In the genomic region with DNA sequence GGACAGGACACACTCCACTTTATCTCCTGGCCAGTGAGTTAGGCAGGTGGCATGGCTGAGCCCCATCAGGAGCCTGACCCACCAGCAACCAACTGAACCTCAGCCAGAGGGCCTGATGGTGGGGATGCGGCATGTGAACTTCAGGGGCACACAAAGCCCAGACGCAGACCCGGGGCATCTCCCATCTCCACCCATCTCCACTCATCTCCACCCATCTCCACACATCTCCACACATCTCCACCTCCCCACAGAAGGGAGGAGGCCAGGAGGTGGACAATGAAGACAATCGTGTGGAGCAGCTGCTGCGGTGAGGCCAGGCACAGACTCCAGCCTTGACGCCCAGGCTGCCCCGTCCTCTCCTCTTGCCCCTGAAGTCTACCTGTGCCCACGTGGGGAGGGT, we compare ENCODE assay signal across 26 cellular contexts.
"Had no signal": no experiment of that assay in that cellular context is flagged by ENCODE, and none has a peak within 500 bp of the region (broad histone marks: within the 10 kb centered on the region; RNA-seq: fewer than 3 reads in every experiment).

No MANE protein-coding gene starts in this region.

- H3K4me3 Mint-ChIP-seq: memory B cell; naive thymus-derived CD4-positive, alpha-beta T cell; natural killer cell treated with Interleukin-12 subunit alpha and Interleukin-12 subunit beta and Interleukin-15 and Interleukin-18, amount 100 ng/mL, for 72 hours; stimulated activated naive B cell treated with anti-CD40 and anti-IgM and Interleukin-4, amounts not matched to agents 10 μg/mL and 1 μg/mL and 100 μg/mL, for 72 hours; stimulated activated naive CD8-positive, alpha-beta T cell treated with anti-CD3 and anti-CD28 coated beads, Interleukin-15, amount 100 ng/mL, for 72 hours; type B pancreatic cell had no signal

- H3K27me3 Mint-ChIP-seq: type B pancreatic cell had no signal

- H3K4me1 ChIP-seq: left lung, parathyroid adenoma, right atrium auricular region, tibial nerve, vagina had no signal

- H3K36me3 ChIP-seq: heart right ventricle, left lung, right atrium auricular region, tibial nerve, vagina had no signal

- H3K4me2 ChIP-seq: hepatocyte had no signal

- H3K4me3 ChIP-seq: heart right ventricle, hepatocyte, left lung, mucosa of descending colon, right atrium auricular region, skin epidermis, tibial nerve, vagina had no signal

- H3K27ac Mint-ChIP-seq: memory B cell; naive thymus-derived CD4-positive, alpha-beta T cell; natural killer cell treated with Interleukin-12 subunit alpha and Interleukin-12 subunit beta and Interleukin-15 and Interleukin-18, amount 100 ng/mL, for 72 hours; progenitor cell of endocrine pancreas; stimulated activated naive B cell treated with anti-CD40 and anti-IgM and Interleukin-4, amounts not matched to agents 10 μg/mL and 1 μg/mL and 100 μg/mL, for 72 hours; stimulated activated naive CD8-positive, alpha-beta T cell treated with anti-CD3 and anti-CD28 coated beads, Interleukin-15, amount 100 ng/mL, for 72 hours; type B pancreatic cell had no signal

- H3K36me3 Mint-ChIP-seq: memory B cell; naive thymus-derived CD4-positive, alpha-beta T cell; natural killer cell treated with Interleukin-12 subunit alpha and Interleukin-12 subunit beta and Interleukin-15 and Interleukin-18, amount 100 ng/mL, for 72 hours; stimulated activated naive B cell treated with anti-CD40 and anti-IgM and Interleukin-4, amounts not matched to agents 10 μg/mL and 1 μg/mL and 100 μg/mL, for 72 hours; type B pancreatic cell had no signal

- H3K9me3 ChIP-seq: heart right ventricle, left lung, mucosa of descending colon, right atrium auricular region, vagina had no signal

- H3K9ac ChIP-seq: parathyroid adenoma had no signal

- H3K9me3 Mint-ChIP-seq: naive thymus-derived CD4-positive, alpha-beta T cell; natural killer cell treated with Interleukin-12 subunit alpha and Interleukin-12 subunit beta and Interleukin-15 and Interleukin-18, amount 100 ng/mL, for 72 hours; stimulated activated naive B cell treated with anti-CD40 and anti-IgM and Interleukin-4, amounts not matched to agents 10 μg/mL and 1 μg/mL and 100 μg/mL, for 72 hours; stimulated activated naive CD8-positive, alpha-beta T cell treated with anti-CD3 and anti-CD28 coated beads, Interleukin-15, amount 100 ng/mL, for 72 hours; type B pancreatic cell had no signal

- H3K79me2 ChIP-seq: hepatocyte, parathyroid adenoma had no signal

- DNase-seq: heart right ventricle; islet precursor cell; kidney glomerular epithelial cell; left cardiac atrium; midbrain; mucosa of descending colon; naive thymus-derived CD4-positive, alpha-beta T cell; nucleus accumbens; stimulated activated CD4-positive, alpha-beta T cell treated with anti-CD3 and anti-CD28 coated beads, Interleukin-12 subunit alpha, Interleukin-12 subunit beta, amount 100 ng/mL, for 4 hours; stimulated activated CD4-positive, alpha-beta T cell treated with anti-CD3 and anti-CD28 coated beads, Interleukin-15, amount 100 ng/mL, for 24 hours; stimulated activated CD4-positive, alpha-beta T cell treated with anti-CD3 and anti-CD28 coated beads, Interleukin-2, amount 100 ng/mL, for 24 hours; stimulated activated CD4-positive, alpha-beta T cell treated with anti-CD3 and anti-CD28 coated beads, Interleukin-4, amount 100 ng/mL, for 1 hour; stimulated activated naive B cell treated with anti-CD40 and anti-IgM and Interleukin-4, amounts not matched to agents 10 μg/mL and 1 μg/mL and 100 μg/mL, for 72 hours; stimulated activated naive CD8-positive, alpha-beta T cell treated with anti-CD3 and anti-CD28 coated beads, Interleukin-15, amount 100 ng/mL, for 72 hours; substantia nigra had no signal

- H3K4me1 Mint-ChIP-seq: memory B cell; stimulated activated naive B cell treated with anti-CD40 and anti-IgM and Interleukin-4, amounts not matched to agents 10 μg/mL and 1 μg/mL and 100 μg/mL, for 72 hours; stimulated activated naive CD8-positive, alpha-beta T cell treated with anti-CD3 and anti-CD28 coated beads, Interleukin-15, amount 100 ng/mL, for 72 hours had no signal

- H3K27me3 ChIP-seq: hepatocyte, right atrium auricular region, tibial nerve, vagina had no signal

- H3K27ac ChIP-seq: heart right ventricle, hepatocyte, left lung, parathyroid adenoma, right atrium auricular region, skin epidermis, tibial nerve, vagina had no signal

- H2AFZ ChIP-seq: hepatocyte, parathyroid adenoma had no signal
